Comparison of ENCODE assay signal across 1 cellular context in the genomic region with DNA sequence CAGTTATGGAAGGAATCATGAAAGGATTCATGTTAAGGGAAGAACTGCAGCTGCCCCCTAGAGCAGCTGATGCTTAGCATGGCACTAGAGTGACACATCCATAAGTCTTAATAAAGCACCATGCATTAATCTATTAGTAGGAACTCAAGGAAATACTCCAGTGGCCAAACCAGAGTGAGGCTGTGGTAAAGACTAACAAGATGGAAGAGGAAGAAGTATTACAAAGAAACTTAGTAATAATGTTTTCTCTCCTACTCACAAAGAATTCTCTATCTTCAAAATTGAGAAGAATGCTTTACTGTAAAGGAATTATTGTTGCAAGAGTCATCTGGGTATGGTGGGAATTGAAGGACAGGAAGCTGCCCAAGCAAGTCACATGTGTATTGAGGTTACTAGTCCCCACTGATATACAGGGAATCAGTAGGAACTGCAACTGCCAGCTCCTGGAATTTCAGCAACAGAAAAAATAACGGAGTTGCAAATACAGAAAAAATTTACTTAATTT.
TF ChIP-seq lines count a peak whose summit lies in the region.

No MANE protein-coding gene starts in this region.

TF ChIP-seq in K562, 482 proteins besides CTCF, POLR2A, EP300 and RAD21 (continued from another document):
- TF ChIP-seq, protein P1, sequence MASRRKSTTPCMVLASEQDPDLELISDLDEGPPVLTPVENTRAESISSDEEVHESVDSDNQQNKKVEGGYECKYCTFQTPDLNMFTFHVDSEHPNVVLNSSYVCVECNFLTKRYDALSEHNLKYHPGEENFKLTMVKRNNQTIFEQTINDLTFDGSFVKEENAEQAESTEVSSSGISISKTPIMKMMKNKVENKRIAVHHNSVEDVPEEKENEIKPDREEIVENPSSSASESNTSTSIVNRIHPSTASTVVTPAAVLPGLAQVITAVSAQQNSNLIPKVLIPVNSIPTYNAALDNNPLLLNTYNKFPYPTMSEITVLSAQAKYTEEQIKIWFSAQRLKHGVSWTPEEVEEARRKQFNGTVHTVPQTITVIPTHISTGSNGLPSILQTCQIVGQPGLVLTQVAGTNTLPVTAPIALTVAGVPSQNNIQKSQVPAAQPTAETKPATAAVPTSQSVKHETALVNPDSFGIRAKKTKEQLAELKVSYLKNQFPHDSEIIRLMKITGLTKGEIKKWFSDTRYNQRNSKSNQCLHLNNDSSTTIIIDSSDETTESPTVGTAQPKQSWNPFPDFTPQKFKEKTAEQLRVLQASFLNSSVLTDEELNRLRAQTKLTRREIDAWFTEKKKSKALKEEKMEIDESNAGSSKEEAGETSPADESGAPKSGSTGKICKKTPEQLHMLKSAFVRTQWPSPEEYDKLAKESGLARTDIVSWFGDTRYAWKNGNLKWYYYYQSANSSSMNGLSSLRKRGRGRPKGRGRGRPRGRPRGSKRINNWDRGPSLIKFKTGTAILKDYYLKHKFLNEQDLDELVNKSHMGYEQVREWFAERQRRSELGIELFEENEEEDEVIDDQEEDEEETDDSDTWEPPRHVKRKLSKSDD (conservative IDR thresholded peaks at IDR 0.05; ENCODE audit: low read length): no peak
TF ChIP-seq in K562: peak in this region for 0.
